ENCODE assay signal across 24 cellular contexts in genomic region chr1:53539711-53540603, GRCh38.
DNase-seq lines count a peak whose midpoint lies in the region; TF ChIP-seq lines count a peak whose summit lies in the region.
"Had no signal": no experiment of that assay in that cellular context is flagged by ENCODE, and none has a peak within 500 bp of the region (broad histone marks: within the 10 kb centered on the region; RNA-seq: fewer than 3 reads in every experiment).

No MANE protein-coding gene starts in this region.

- no peaks in the 10 kb centered on the region for H3K9me3 Mint-ChIP-seq in chondrocyte (ENCODE audit: low read depth)
- H3K9me3 Mint-ChIP-seq: CD8-positive, alpha-beta T cell; GM23338 had no signal

- H2AFZ ChIP-seq in neuronal stem cell (ENCODE audit: low read length), result no peak overlapping the region
- H2AFZ ChIP-seq: GM23338 had no signal

- H2BK120ac ChIP-seq in neuronal stem cell (ENCODE audit: low read depth, low read length), result no peak overlapping the region

- H2BK5ac ChIP-seq in neuronal stem cell (ENCODE audit: low read length), result no peak overlapping the region

- CTCF ChIA-PET in HEK293 (lab: Yijun Ruan, JAX), result interaction anchor here (1.2 kb wide), 1 partner anchor 8 kb away, joined by 3 read pairs; no protein-coding TSS in a partner anchor

- no peak overlapping the region for H3K4me2 ChIP-seq in neuronal stem cell (ENCODE audit: insufficient read depth, low read length, poor library complexity, severe bottlenecking)
- H3K4me2 ChIP-seq: GM23338, SK-N-SH had no signal

- DNase-seq in ELF-1 (ENCODE audit: low read depth, low spot score) (peak; percentile 49), chondrocyte (ENCODE audit: low spot score) (peak; percentile 63), neuronal stem cell (ENCODE audit: low spot score) (no peak)
- no peak for DNase-seq in stimulated activated CD4-positive, alpha-beta T cell treated with anti-CD3 and anti-CD28 coated beads, Interleukin-15, amount 100 ng/mL, for 24 hours
- no peak for DNase-seq in activated CD4-positive, alpha-beta T cell treated with anti-CD3 and anti-CD28 coated beads, Interleukin-2, amount 50 U/mL, for 4 hours
- DNase-seq in activated T-cell treated with anti-CD3 and anti-CD28 coated beads, Interleukin-2, amount 50 U/mL, for 48 hours, result no peak
- DNase-seq: Caco-2, GDM1, NCI-H1092 treated with DMSO at 0.1 percent for 48 hours, NCI-H1436, NCI-H1930, NCI-H2107, NCI-H524 treated with DMSO at 0.1 percent for 48 hours, NCI-H82, SIG-M5, SK-N-SH had no signal

- peaks cover 55% of the 10 kb centered on the region for H3K4me1 Mint-ChIP-seq in chondrocyte (ENCODE audit: low read depth)
- H3K4me1 Mint-ChIP-seq: B cell had no signal

- no peak overlapping the region for H3K4me3 Mint-ChIP-seq in chondrocyte (ENCODE audit: unreplicated experiment)
- H3K4me3 Mint-ChIP-seq: B cell; CD8-positive, alpha-beta T cell; GM23338 had no signal

- H3K27ac ChIP-seq in HEK293 (ENCODE audit: extremely low read depth, low read depth, low read length), result no peak overlapping the region
- H3K27ac ChIP-seq in neuronal stem cell (replicated peaks; ENCODE audit: low read length), result no peak overlapping the region
- H3K27ac ChIP-seq: C4-2B, HL-60, RWPE1 had no signal

- POLR2A ChIA-PET in HEK293 (lab: Yijun Ruan, JAX), result no interaction called here

- peak overlapping the region; percentile 50 for H3K23ac ChIP-seq in neuronal stem cell (ENCODE audit: low read depth, low read length, poor library complexity)

- peak overlapping the region; percentile 68 for H3K9ac ChIP-seq in neuronal stem cell (ENCODE audit: low read depth, low read length, poor library complexity)
- H3K9ac ChIP-seq: SK-N-SH had no signal

- TF ChIP-seq CTCF in HEK293 (tag by site-specific recombination; IDR thresholded peaks at IDR 0.05) (no peak), chondrocyte (IDR thresholded peaks at IDR 0.05) (no peak)

- no peaks in the 10 kb centered on the region for H3K27me3 Mint-ChIP-seq in chondrocyte (ENCODE audit: low read depth)

- no peaks in the 10 kb centered on the region for H3K36me3 ChIP-seq in HEK293 (ENCODE audit: control insufficient read depth in 2 of 2, insufficient read depth in 1 of 2, low read length in 2 of 2)
- no peaks in the 10 kb centered on the region for H3K36me3 ChIP-seq in neuronal stem cell (replicated peaks in 1 of 2; ENCODE audit: control insufficient read depth in 2 of 2, insufficient read depth in 2 of 2, low read length in 2 of 2)

- peak overlapping the region; percentile 76 for H2AK5ac ChIP-seq in neuronal stem cell (ENCODE audit: low read depth, low read length)

- H2BK15ac ChIP-seq in neuronal stem cell (ENCODE audit: low read length), result peak overlapping the region; percentile 62

- H3K9me3 ChIP-seq in HEK293 (ENCODE audit: control insufficient read depth, insufficient read depth, low read depth, low read length) (no peaks in the 10 kb centered on the region), neuronal stem cell (replicated peaks in 1 of 2; ENCODE audit: control insufficient read depth in 2 of 2, insufficient read depth in 1 of 2, low read depth in 1 of 2, low read length in 2 of 2) (no peaks in the 10 kb centered on the region)
- H3K9me3 ChIP-seq: Caco-2, SK-N-SH had no signal

- no peaks in the 10 kb centered on the region for H3K79me1 ChIP-seq in neuronal stem cell (ENCODE audit: low read depth, low read length)

- H3K36me3 Mint-ChIP-seq in chondrocyte (ENCODE audit: low read depth), result peaks cover 13% of the 10 kb centered on the region
- H3K36me3 Mint-ChIP-seq: CD8-positive, alpha-beta T cell had no signal

- WGBS in neuronal stem cell (ENCODE audit: extremely low coverage in 2 of 2, insufficient read length in 2 of 2, insufficient replicate concordance in 1 of 2), 2 donors, result no CpG with 5 or more reads among the region's 22 CpGs

- peak overlapping the region; percentile 68 for H4K91ac ChIP-seq in neuronal stem cell (ENCODE audit: low read depth, low read length, poor library complexity)

- H3K4me3 ChIP-seq in HEK293 (ENCODE audit: low read depth, low read length) (no peak overlapping the region), neuronal stem cell (ENCODE audit: low read length in 2 of 2) (no peak overlapping the region)
- H3K4me3 ChIP-seq: GM12878, GM23338 had no signal

- peak overlapping the region; percentile 57 for H3K14ac ChIP-seq in neuronal stem cell (ENCODE audit: low read length)

- H3K4me1 ChIP-seq in HEK293 (ENCODE audit: control insufficient read depth, insufficient read depth, low read length) (no peaks in the 10 kb centered on the region), neuronal stem cell (ENCODE audit: control insufficient read depth in 2 of 2, insufficient read depth in 1 of 2, low read depth in 1 of 2, low read length in 2 of 2) (peaks cover 0 to 4% of the 10 kb centered on the region in 2 donors)
- H3K4me1 ChIP-seq: Caco-2 had no signal

- H4K8ac ChIP-seq in neuronal stem cell (ENCODE audit: low read depth, low read length), result no peak overlapping the region

- H3K27me3 ChIP-seq in neuronal stem cell (ENCODE audit: control insufficient read depth in 3 of 3, insufficient read depth in 3 of 3, low read depth in 1 of 3, low read length in 3 of 3), result peaks cover 0 to 29% (median 0%) of the 10 kb centered on the region in 3 experiments

- peak overlapping the region; percentile 76 for H2BK12ac ChIP-seq in neuronal stem cell (ENCODE audit: low read length)

- H3K18ac ChIP-seq in neuronal stem cell (ENCODE audit: low read length), result peak overlapping the region; percentile 61

- no peak overlapping the region for H3K4ac ChIP-seq in neuronal stem cell (ENCODE audit: low read length)

- H3K27ac Mint-ChIP-seq in chondrocyte (ENCODE audit: unreplicated experiment), result no peak overlapping the region
- H3K27ac Mint-ChIP-seq: B cell; CD8-positive, alpha-beta T cell; GM23338 had no signal

TF ChIP-seq in HEK293, 187 proteins besides CTCF, POLR2A, EP300 and RAD21:
- no peak for TF ChIP-seq TRIM28 (IDR thresholded peaks at IDR 0.05; ENCODE audit: borderline replicate concordance, low read length)
- TF ChIP-seq ZIC2 (tag by site-specific recombination; IDR thresholded peaks at IDR 0.05), result peak; percentile 44
- no peak for TF ChIP-seq ZNF654 (tag by site-specific recombination; IDR thresholded peaks at IDR 0.05; ENCODE audit: low read depth)

Comparison
In these comparisons a context has a peak if more than half of its experiments do, and no peak if none do; other contexts are left out.
1. DNase-seq: peak in ELF-1 (single experiment) and chondrocyte (single experiment); none in neuronal stem cell (single experiment), stimulated activated CD4-positive, alpha-beta T cell treated with anti-CD3 and anti-CD28 coated beads, Interleukin-15, amount 100 ng/mL, for 24 hours (single experiment), activated CD4-positive, alpha-beta T cell treated with anti-CD3 and anti-CD28 coated beads, Interleukin-2, amount 50 U/mL, for 4 hours (0 of 2) and activated T-cell treated with anti-CD3 and anti-CD28 coated beads, Interleukin-2, amount 50 U/mL, for 48 hours (0 of 2).